In genomic region chrX:100819534-100819836, GRCh38 we compare ENCODE assay signal across 8 cellular contexts. TPM values are rescaled to one million over a fixed set of nuclear protein-coding genes. Genes with fewer than 3 reads are reported as not detected.
DNase-seq lines count a peak whose midpoint lies in the region; ATAC-seq and TF ChIP-seq lines count a peak whose summit lies in the region.

No MANE protein-coding gene starts in this region.

- H3K9me3 Mint-ChIP-seq in CD4-positive, alpha-beta T cell = no peaks in the 10 kb centered on the region

- peaks cover 31% of the 10 kb centered on the region for H3K36me3 Mint-ChIP-seq in CD4-positive, alpha-beta T cell (ENCODE audit: low read depth)

- H3K4me3 ChIP-seq in Panc1 (ENCODE audit: low read depth in 2 of 2, low read length in 2 of 2) (peak overlapping the region; percentile 83 to 98), epithelial cell of proximal tubule (ENCODE audit: low read depth, low read length) (peak overlapping the region; percentile 78), neutrophil (ENCODE audit: low read depth in 1 of 2, low read length in 1 of 2) (peak overlapping the region; percentile 62 to 74)

- peak in 1 of 10 experiments; percentile 5 for DNase-seq in CD4-positive, alpha-beta T cell
- DNase-seq in Panc1 (ENCODE audit: low read depth, low spot score) (no peak), epithelial cell of proximal tubule (ENCODE audit: low read depth) (no peak), KBM-7 (no peak), NCI-H2081 (lab: John Stamatoyannopoulos, UW) (no peak), AML-193 (lab: John Stamatoyannopoulos, UW) (no peak)

- peak overlapping the region; percentile 87 for H3K4me3 Mint-ChIP-seq in CD4-positive, alpha-beta T cell

- CTCF ChIA-PET in CD4-positive, alpha-beta T cell (lab: Charles Lee) = no interaction called here
- CTCF ChIA-PET in Panc1 (lab: Charles Lee) = no interaction called here

- intact Hi-C loops in CD4-positive, alpha-beta T cell (cut with DNase I, micrococcal nuclease) = loop anchor here (5.0 to 10.0 kb wide), 4 partner anchors 278 to 983 kb away; partner anchors contain the start of genes CENPI (in 1 of the 2) and RPL36A (in 1 of the 2)
- intact Hi-C loops in Panc1 (cut with micrococcal nuclease; ENCODE audit: unreplicated experiment) = no loop called here

- ATAC-seq in CD4-positive, alpha-beta T cell (ENCODE audit: poor library complexity) = no peak
- ATAC-seq in Panc1 (peak; percentile 2; the same call in 1 of the 2 replicates), GM21526 (IDR thresholded peaks at IDR 0.05; ENCODE audit: low FRiP score, unreplicated experiment) (no peak)

- H3K4me1 ChIP-seq in Panc1 (ENCODE audit: control insufficient read depth, insufficient read depth, low read length) (no peaks in the 10 kb centered on the region; the same call in 1 of the 2 replicates), neutrophil (ENCODE audit: control insufficient read depth in 1 of 2, insufficient read depth in 1 of 2, low read depth in 1 of 2, low read length in 1 of 2) (peaks cover 3 to 10% of the 10 kb centered on the region in 2 experiments)

- POLR2A ChIA-PET in CD4-positive, alpha-beta T cell (lab: Charles Lee) = no interaction called here
- POLR2A ChIA-PET in Panc1 (lab: Charles Lee) = no interaction called here

- H3K27ac Mint-ChIP-seq in CD4-positive, alpha-beta T cell = peak overlapping the region; percentile 84

- in situ Hi-C loops in Panc1 (cut with HindIII; ENCODE audit: low pct_unique_long_range_greater_than_20kb, low sequenced_read_pairs) = no loop called here
- in situ Hi-C loops in KBM-7 (cut with MboI; ENCODE audit: low pct_unique_long_range_greater_than_20kb, low sequenced_read_pairs) = no loop called here

- H3K36me3 ChIP-seq in Panc1 (ENCODE audit: control insufficient read depth, insufficient read depth, low read length) (peaks cover 11% of the 10 kb centered on the region), neutrophil (peaks cover 8% of the 10 kb centered on the region)

- no peaks in the 10 kb centered on the region for H3K9me3 ChIP-seq in CD4-positive, alpha-beta T cell (ENCODE audit: control insufficient read depth, low read length)
- H3K9me3 ChIP-seq in Panc1 (ENCODE audit: control insufficient read depth, insufficient read depth, low read depth, low read length) (no peaks in the 10 kb centered on the region), neutrophil (no peaks in the 10 kb centered on the region)

- no peaks in the 10 kb centered on the region for H3K27me3 ChIP-seq in CD4-positive, alpha-beta T cell (ENCODE audit: control insufficient read depth, insufficient read depth, low read length)
- H3K27me3 ChIP-seq in Panc1 (ENCODE audit: control insufficient read depth, insufficient read depth, low read length) (0 out of 2 replicates have a peak, but pooled peaks cover 3% of the 10 kb centered on the region), neutrophil (peaks cover 42% of the 10 kb centered on the region)

- BruUV-seq in Panc1 (replicated peaks; lab: Mats Ljungman, UMichigan) = no TSS peak

- H3K27ac ChIP-seq in CD4-positive, alpha-beta T cell (ENCODE audit: low read depth, low read length) = peak overlapping the region; percentile 77
- peak overlapping the region; percentile 90 for H3K27ac ChIP-seq in Panc1 (ENCODE audit: low read length)
- H3K27ac ChIP-seq in neutrophil = peak overlapping the region; percentile 76

- peaks cover 11% of the 10 kb centered on the region for H3K4me1 Mint-ChIP-seq in CD4-positive, alpha-beta T cell (ENCODE audit: low read depth)

- TF ChIP-seq CTCF in CD4-positive, alpha-beta T cell (IDR thresholded peaks at IDR 0.05) = no peak
- TF ChIP-seq CTCF in Panc1 (IDR thresholded peaks at IDR 0.05) (no peak), epithelial cell of proximal tubule (conservative IDR thresholded peaks at IDR 0.05; ENCODE audit: low read depth, low read length) (no peak), neutrophil (IDR thresholded peaks at IDR 0.05) (no peak)

- peaks cover 24% of the 10 kb centered on the region for H3K27me3 Mint-ChIP-seq in CD4-positive, alpha-beta T cell

RNA-seq across cellular contexts. Expression of gene CSTF2, which starts 0.7 kb away (rescaled TPM):
- 10 to 100 TPM in 1 of 2 experiments, 1 to 10 TPM in 1; 8.3 to 10.1 TPM for total RNA-seq in CD4-positive, alpha-beta T cell
- total RNA-seq in Panc1 (2021; ENCODE audit: unreplicated experiment) (40.9 TPM), epithelial cell of proximal tubule (19.8 and 37.4 TPM in 2 replicates)
- polyA plus RNA-seq in Panc1 (2012; ENCODE audit: insufficient read length) = 26.8 TPM

RNA-seq across cellular contexts. Expression of gene NOX1, which starts 54.7 kb away (rescaled TPM):
- under 1 TPM in 1 of 2 experiments, not detected in 1; 0.36 TPM for total RNA-seq in CD4-positive, alpha-beta T cell
- total RNA-seq in Panc1 (2021; ENCODE audit: unreplicated experiment) (not detected), epithelial cell of proximal tubule (not detected in 2 replicates)
- 0.44 TPM for polyA plus RNA-seq in Panc1 (2012; ENCODE audit: insufficient read length)
